Comparison of ENCODE assay signal across 1 cellular context in genomic region chr13:30934803-30935202, GRCh38.
TF ChIP-seq lines count a peak whose summit lies in the region.

No MANE protein-coding gene starts in this region.

TF ChIP-seq in GM23338, 12 proteins besides CTCF, POLR2A, EP300 and RAD21 (continued from another document):
- no peak for TF ChIP-seq ZNF462 (CRISPR knock-in tag; IDR thresholded peaks at IDR 0.05)
- no peak for TF ChIP-seq POLR2AphosphoS5 (IDR thresholded peaks at IDR 0.05; ENCODE audit: low read depth)
- no peak for TF ChIP-seq EZH2phosphoT487 (IDR thresholded peaks at IDR 0.05; ENCODE audit: unreplicated experiment)
TF ChIP-seq in GM23338: peak in this region for 0.
